Comparison of ENCODE assay signal across 1 cellular context in genomic region chr4:14771091-14771490, GRCh38.
TF ChIP-seq lines count a peak whose summit lies in the region.

No MANE protein-coding gene starts in this region.

TF ChIP-seq in HepG2, 621 proteins besides CTCF, POLR2A, EP300 and RAD21 (continued from another document):
- TF ChIP-seq CEBPZ (IDR thresholded peaks at IDR 0.05; ENCODE audit: low read length) = no peak
- no peak for TF ChIP-seq KLF12 (CRISPR knock-in tag; IDR thresholded peaks at IDR 0.05; ENCODE audit: borderline replicate concordance)
- no peak for TF ChIP-seq ZNF143 (CRISPR knock-in tag; IDR thresholded peaks at IDR 0.05)
- no peak for TF ChIP-seq CENPBD1 (CRISPR knock-in tag; IDR thresholded peaks at IDR 0.05; ENCODE audit: borderline replicate concordance, low read depth)
